Comparison of ENCODE assay signal across 13 cellular contexts in genomic region chr17:17098426-17099035, GRCh38. TPM values are rescaled to one million over a fixed set of nuclear protein-coding genes. Genes with fewer than 3 reads are reported as not detected.
DNase-seq lines count a peak whose midpoint lies in the region; ATAC-seq and TF ChIP-seq lines count a peak whose summit lies in the region.
"Had no signal": no experiment of that assay in that cellular context is flagged by ENCODE, and none has a peak within 500 bp of the region (broad histone marks: within the 10 kb centered on the region; RNA-seq: fewer than 3 reads in every experiment).

No MANE protein-coding gene starts in this region.

- H3K23me2 ChIP-seq in H9 (ENCODE audit: insufficient read length, low read depth, low read length, poor library complexity, severe bottlenecking), result no peaks in the 10 kb centered on the region

- H3K27ac ChIP-seq in H9 (ENCODE audit: insufficient read length, low read depth, low read length) (no peak overlapping the region), lung (ENCODE audit: low read depth in 1 of 2, low read length in 1 of 2) (peak overlapping the region; percentile 48 to 72), stomach (peak overlapping the region in 4 of 5 donors; percentile 62 to 70 (median 62))
- H3K27ac ChIP-seq: C4-2B, HL-60 had no signal

- peaks cover 0 to 7% (median 5%) of the 10 kb centered on the region in 3 experiments; a peak in 3 of 7 replicates for H3K36me3 Mint-ChIP-seq in H9 (ENCODE audit: insufficient read depth in 1 of 3, low read depth in 3 of 3)
- H3K36me3 Mint-ChIP-seq in activated CD4-positive, alpha-beta memory T cell treated with anti-CD3 and anti-CD28 coated beads for 36 hours, result no peaks in the 10 kb centered on the region

- H3T11ph ChIP-seq in H9 (ENCODE audit: low read length), result no peak overlapping the region

- H3K79me1 ChIP-seq in H9 (ENCODE audit: insufficient read depth, low read depth, low read length, poor library complexity, severe bottlenecking), result no peaks in the 10 kb centered on the region

- no peak overlapping the region for H3K4me3 Mint-ChIP-seq in H9
- H3K4me3 Mint-ChIP-seq in activated CD4-positive, alpha-beta memory T cell treated with anti-CD3 and anti-CD28 coated beads for 36 hours, result no peak overlapping the region
- H3K4me3 Mint-ChIP-seq: activated naive CD8-positive, alpha-beta T cell treated with anti-CD3 and anti-CD28 coated beads, Interleukin-2, amount 50 U/mL, for 24 hours had no signal

- TF ChIP-seq EP300 in stomach (IDR thresholded peaks at IDR 0.05), result no peak

- H3K79me2 ChIP-seq in H9 (ENCODE audit: insufficient read depth, low read length), result no peaks in the 10 kb centered on the region

- H2AK5ac ChIP-seq in H9 (ENCODE audit: insufficient read length, low read length), result no peak overlapping the region

- H3K9me3 ChIP-seq in H9 (ENCODE audit: control insufficient read depth, low read depth, low read length) (no peaks in the 10 kb centered on the region), lung (ENCODE audit: control insufficient read depth in 2 of 2, insufficient read depth in 1 of 2, low read length in 1 of 2) (no peaks in the 10 kb centered on the region), stomach (no peaks in the 10 kb centered on the region)

- TF ChIP-seq CTCF in H9 (conservative IDR thresholded peaks at IDR 0.05) (no peak), lung (IDR thresholded peaks at IDR 0.05; ENCODE audit: control extremely low read depth, extremely low read depth) (no peak), stomach (IDR thresholded peaks at IDR 0.05) (no peak)

- H2BK12ac ChIP-seq in H9 (ENCODE audit: insufficient read length, low read depth, low read length), result no peak overlapping the region

- H3K23ac ChIP-seq in H9 (ENCODE audit: insufficient read length, low read depth, low read length), result no peak overlapping the region

- POLR2A ChIA-PET in activated CD4-positive, alpha-beta memory T cell treated with anti-CD3 and anti-CD28 coated beads for 36 hours (lab: Charles Lee), result no interaction called here

- H3K36me3 ChIP-seq in lung (ENCODE audit: control insufficient read depth in 2 of 2, insufficient read depth in 2 of 2, low read length in 2 of 2), result peaks cover 0 to 17% of the 10 kb centered on the region in 2 donors
- peaks cover 0 to 39% (median 9%) of the 10 kb centered on the region in 4 donors for H3K36me3 ChIP-seq in stomach

- H3K27me3 ChIP-seq in H9 (ENCODE audit: insufficient read depth, low read length) (no peaks in the 10 kb centered on the region), lung (ENCODE audit: control insufficient read depth, insufficient read depth) (no peaks in the 10 kb centered on the region), stomach (no peaks in the 10 kb centered on the region)

- TF ChIP-seq POLR2A in stomach (IDR thresholded peaks at IDR 0.05), result no peak

- no peak overlapping the region for H3K56ac ChIP-seq in H9 (ENCODE audit: insufficient read length, low read depth, low read length)

- no peak overlapping the region for H2BK15ac ChIP-seq in H9 (ENCODE audit: low read depth, low read length)

- H3K27me3 Mint-ChIP-seq in H9 (ENCODE audit: low read depth), result no peaks in the 10 kb centered on the region
- H3K27me3 Mint-ChIP-seq in activated CD4-positive, alpha-beta memory T cell treated with anti-CD3 and anti-CD28 coated beads for 36 hours, result no peaks in the 10 kb centered on the region
- H3K27me3 Mint-ChIP-seq: activated naive CD8-positive, alpha-beta T cell treated with anti-CD3 and anti-CD28 coated beads, Interleukin-2, amount 50 U/mL, for 24 hours had no signal

- H2BK5ac ChIP-seq in H9 (ENCODE audit: insufficient read length, low read length), result no peak overlapping the region

- H2AFZ ChIP-seq in H9 (ENCODE audit: low read length), result no peak overlapping the region

- peaks cover 46 to 54% of the 10 kb centered on the region in 2 experiments for H3K4me1 Mint-ChIP-seq in H9
- peaks cover 7% of the 10 kb centered on the region for H3K4me1 Mint-ChIP-seq in activated CD4-positive, alpha-beta memory T cell treated with anti-CD3 and anti-CD28 coated beads for 36 hours (ENCODE audit: low read depth)

- intact Hi-C loops in stomach (cut with DNase I; ENCODE audit: low total_unique reads), result no loop called here
- intact Hi-C loops in activated CD4-positive, alpha-beta memory T cell treated with anti-CD3 and anti-CD28 coated beads for 36 hours (cut with micrococcal nuclease), result no loop called here

- H3K9me3 Mint-ChIP-seq in H9, result no peaks in the 10 kb centered on the region
- no peaks in the 10 kb centered on the region for H3K9me3 Mint-ChIP-seq in activated CD4-positive, alpha-beta memory T cell treated with anti-CD3 and anti-CD28 coated beads for 36 hours
- H3K9me3 Mint-ChIP-seq: activated naive CD8-positive, alpha-beta T cell treated with anti-CD3 and anti-CD28 coated beads, Interleukin-2, amount 50 U/mL, for 24 hours had no signal

- CTCF ChIA-PET in activated CD4-positive, alpha-beta memory T cell treated with anti-CD3 and anti-CD28 coated beads for 36 hours (lab: Charles Lee), result interaction anchor here (1.0 kb wide), 1 partner anchor 10 kb away, joined by 3 read pairs; no protein-coding TSS in a partner anchor

- peaks cover 3% of the 10 kb centered on the region; the same call in 1 of the 2 replicates for H3K4me1 ChIP-seq in H9 (ENCODE audit: insufficient read depth, low read length)
- H3K4me1 ChIP-seq in lung (ENCODE audit: control insufficient read depth in 2 of 2, insufficient read depth in 2 of 2, low read length in 2 of 2), result peaks cover 31 to 50% of the 10 kb centered on the region in 2 donors
- peaks cover 39 to 76% (median 54%) of the 10 kb centered on the region in 4 donors for H3K4me1 ChIP-seq in stomach

- H3K27ac Mint-ChIP-seq in H9, result peak overlapping the region; percentile 61 to 82 (median 73); a peak in 6 of 7 replicates
- H3K27ac Mint-ChIP-seq in activated CD4-positive, alpha-beta memory T cell treated with anti-CD3 and anti-CD28 coated beads for 36 hours, result no peak overlapping the region
- H3K27ac Mint-ChIP-seq: activated naive CD8-positive, alpha-beta T cell treated with anti-CD3 and anti-CD28 coated beads, Interleukin-2, amount 50 U/mL, for 24 hours had no signal

- no peak overlapping the region for H3K4ac ChIP-seq in H9 (ENCODE audit: low read depth, low read length)

- DNase-seq in H9 (no peak), epidermal melanocyte (ENCODE audit: insufficient read length, low spot score) (peak; percentile 73), lung (ENCODE audit: low spot score) (no peak), stomach (no peak), NCI-H187 (lab: John Stamatoyannopoulos, UW) (no peak), DMS79 treated with DMSO at 0.1 percent for 48 hours (lab: John Stamatoyannopoulos, UW) (no peak), NCI-H1048 (lab: John Stamatoyannopoulos, UW) (no peak)
- DNase-seq in activated CD4-positive, alpha-beta memory T cell treated with anti-CD3 and anti-CD28 coated beads for 36 hours, result no peak
- DNase-seq: activated naive CD8-positive, alpha-beta T cell treated with anti-CD3 and anti-CD28 coated beads, Interleukin-2, amount 50 U/mL, for 24 hours; stimulated activated CD4-positive, alpha-beta T cell treated with anti-CD3 and anti-CD28 coated beads, Interleukin-2, amount 100 ng/mL, for 24 hours; SW 1271 had no signal

- H4K8ac ChIP-seq in H9 (replicated peaks; ENCODE audit: insufficient read length, low read depth, low read length), result no peak overlapping the region

- H3K14ac ChIP-seq in H9 (ENCODE audit: insufficient read depth, low read length), result no peak overlapping the region

- no peak overlapping the region for H2BK120ac ChIP-seq in H9 (ENCODE audit: low read depth, low read length, poor library complexity, severe bottlenecking)

- no peak overlapping the region for H3K18ac ChIP-seq in H9 (ENCODE audit: insufficient read length, low read depth, low read length)

- WGBS in H9 (ENCODE audit: extremely low coverage, insufficient read length, low lambda C conversion rate), result no CpG with 5 or more reads among the region's 13 CpGs
- WGBS in lung, 2 donors, result 65 to 70% methylated on average over 13 of the region's 13 CpGs
- 44 to 58% (median 55%) methylated on average over 13 of the region's 13 CpGs for WGBS in stomach, 5 donors

- H2BK20ac ChIP-seq in H9 (ENCODE audit: low read depth, low read length, poor library complexity, severe bottlenecking), result no peak overlapping the region

- H4K91ac ChIP-seq in H9 (ENCODE audit: insufficient read length, low read depth, low read length), result no peak overlapping the region

- no peak overlapping the region for H4K5ac ChIP-seq in H9 (ENCODE audit: insufficient read length, low read depth, low read length)

- ATAC-seq in lung (ENCODE audit: insufficient read depth, low FRiP score), result no peak
- ATAC-seq: activated naive CD8-positive, alpha-beta T cell treated with anti-CD3 and anti-CD28 coated beads, Interleukin-2, amount 50 U/mL, for 24 hours had no signal

- H3K4me2 ChIP-seq in H9 (ENCODE audit: insufficient read depth, insufficient read length, low read length), result no peak overlapping the region

- no peaks in the 10 kb centered on the region for H4K20me1 ChIP-seq in H9 (ENCODE audit: control insufficient read depth, insufficient read depth, insufficient read length)

- no peak overlapping the region for H3K4me3 ChIP-seq in lung
- no peak overlapping the region for H3K4me3 ChIP-seq in stomach

- no peak overlapping the region for H3K9ac ChIP-seq in H9 (ENCODE audit: extremely low read depth, insufficient read length, low read length)

RNA-seq across cellular contexts. Expression of gene MPRIP, which starts 56.3 kb away (rescaled TPM):
- total RNA-seq in H9 (2021) (129 and 132 TPM in 2 replicates), lung (100 to 1,000 TPM; 181 to 342 TPM), stomach (100 to 1,000 TPM; 145 to 518 (median 261) TPM)
- polyA plus RNA-seq in lung (100 to 1,000 TPM; 121 to 168 TPM), stomach (100 to 1,000 TPM in 2 of 3 donors, 10 to 100 TPM in 1; 80.2 to 123 (median 114) TPM)
- total RNA-seq in activated CD4-positive, alpha-beta memory T cell treated with anti-CD3 and anti-CD28 coated beads for 36 hours, result 100 to 1,000 TPM; 145 to 157 TPM
